In genomic region chr21:44322621-44323325, GRCh38 we compare ENCODE assay signal across 35 cellular contexts. TPM values are rescaled to one million over a fixed set of nuclear protein-coding genes. Genes with fewer than 3 reads are reported as not detected.
"Had no signal": no experiment of that assay in that cellular context is flagged by ENCODE, and none has a peak within 500 bp of the region (broad histone marks: within the 10 kb centered on the region; RNA-seq: fewer than 3 reads in every experiment).

No MANE protein-coding gene starts in this region.

- H3K9me3 Mint-ChIP-seq: activated CD4-positive, alpha-beta memory T cell treated with anti-CD3 and anti-CD28 coated beads, Interleukin-2, amount 10 ng/mL, durations not matched to agents 7 days and 5 days; activated naive CD8-positive, alpha-beta T cell treated with anti-CD3 and anti-CD28 coated beads, Interleukin-2, amount 50 U/mL, for 24 hours; activated T-helper 2 cell treated with anti-CD3 and anti-CD28 coated beads, Interferon-gamma antibody, Interleukin-2, Interleukin-4, amounts not matched to agents 10 μg/mL and 5 μg/mL and 100 μg/mL, durations not matched to agents 14 hours and 24 hours and 36 hours; brain; WTC11 had no signal

- H3K4me3 Mint-ChIP-seq: activated CD4-positive, alpha-beta memory T cell treated with anti-CD3 and anti-CD28 coated beads, Interleukin-2, amount 10 ng/mL, durations not matched to agents 7 days and 5 days; activated CD4-positive, alpha-beta T cell treated with anti-CD3 and anti-CD28 coated beads for 36 hours; activated CD8-positive, alpha-beta memory T cell treated with anti-CD3 and anti-CD28 coated beads, Interleukin-2, amount 10 ng/mL, durations not matched to agents 7 days and 5 days; activated naive CD8-positive, alpha-beta T cell; activated naive CD8-positive, alpha-beta T cell treated with anti-CD3 and anti-CD28 coated beads, Interleukin-2, amount 50 U/mL, for 24 hours; brain; WTC11 had no signal

- H3K27me3 Mint-ChIP-seq: activated CD4-positive, alpha-beta memory T cell treated with anti-CD3 and anti-CD28 coated beads, Interleukin-2, amount 10 ng/mL, durations not matched to agents 7 days and 5 days; activated CD4-positive, alpha-beta T cell treated with anti-CD3 and anti-CD28 coated beads for 36 hours; activated CD8-positive, alpha-beta memory T cell treated with anti-CD3 and anti-CD28 coated beads, Interleukin-2, amount 10 ng/mL, durations not matched to agents 7 days and 5 days; activated naive CD8-positive, alpha-beta T cell; activated naive CD8-positive, alpha-beta T cell treated with anti-CD3 and anti-CD28 coated beads, Interleukin-2, amount 50 U/mL, for 24 hours; brain had no signal

- H3K4me2 ChIP-seq: KMS-11, PC-9 had no signal

- H3K4me3 ChIP-seq: PC-9 had no signal

- DNase-seq: activated CD4-positive, alpha-beta memory T cell treated with anti-CD3 and anti-CD28 coated beads, Interleukin-2, amount 10 ng/mL, durations not matched to agents 7 days and 5 days; activated CD4-positive, alpha-beta T cell treated with anti-CD3 and anti-CD28 coated beads for 36 hours; activated CD4-positive, alpha-beta T cell treated with anti-CD3 and anti-CD28 coated beads, Interleukin-2, amount 50 U/mL, for 1 hour; activated CD8-positive, alpha-beta memory T cell treated with anti-CD3 and anti-CD28 coated beads for 24 hours; activated CD8-positive, alpha-beta memory T cell treated with anti-CD3 and anti-CD28 coated beads, Interleukin-2, amount 10 ng/mL, durations not matched to agents 7 days and 5 days; activated CD8-positive, alpha-beta memory T cell treated with anti-CD3 and anti-CD28 coated beads, Interleukin-2, amount 50 U/mL, for 48 hours; activated gamma-delta T cell; activated naive CD4-positive, alpha-beta T cell treated with Interleukin-2 at 50 U/mL for 16 hours; activated naive CD8-positive, alpha-beta T cell treated with anti-CD3 and anti-CD28 coated beads, Interleukin-2, amount 50 U/mL, for 24 hours; MM.1S; MV-4-11; NCI-H1092; NCI-H1436 treated with DMSO at 0.1 percent for 48 hours; NCI-H1694 treated with DMSO at 0.1 percent for 48 hours; NCI-H2029; NCI-H345; NCI-H524 treated with DMSO at 0.1 percent for 48 hours; NK-92 treated with Interleukin-12 subunit alpha and Interleukin-12 subunit beta, amount 100 ng/mL, for 24 hours; PC-9; Right ventricle myocardium superior; SW 1271; T-helper 1 cell had no signal

- H3K27ac ChIP-seq: KMS-11, PC-9, RWPE1 had no signal

- H3K27ac Mint-ChIP-seq: activated CD4-positive, alpha-beta memory T cell treated with anti-CD3 and anti-CD28 coated beads, Interleukin-2, amount 10 ng/mL, durations not matched to agents 7 days and 5 days; activated CD4-positive, alpha-beta T cell treated with anti-CD3 and anti-CD28 coated beads for 36 hours; activated CD8-positive, alpha-beta memory T cell treated with anti-CD3 and anti-CD28 coated beads, Interleukin-2, amount 10 ng/mL, durations not matched to agents 7 days and 5 days; activated naive CD8-positive, alpha-beta T cell; activated naive CD8-positive, alpha-beta T cell treated with anti-CD3 and anti-CD28 coated beads, Interleukin-2, amount 50 U/mL, for 24 hours; activated T-helper 2 cell treated with anti-CD3 and anti-CD28 coated beads, Interferon-gamma antibody, Interleukin-2, Interleukin-4, amounts not matched to agents 10 μg/mL and 5 μg/mL and 100 μg/mL, durations not matched to agents 14 hours and 24 hours and 36 hours; brain; WTC11 had no signal

- ATAC-seq: activated CD4-positive, alpha-beta T cell treated with anti-CD3 and anti-CD28 coated beads for 36 hours; activated CD4-positive, CD25-positive, alpha-beta regulatory T cell treated with anti-CD3 and anti-CD28 coated beads, Interleukin-2, amount 50 U/mL, for 24 hours; activated CD8-positive, alpha-beta memory T cell treated with anti-CD3 and anti-CD28 coated beads, Interleukin-2, amount 10 ng/mL, durations not matched to agents 7 days and 5 days; activated naive CD8-positive, alpha-beta T cell treated with anti-CD3 and anti-CD28 coated beads, Interleukin-2, amount 50 U/mL, for 24 hours had no signal

- H3K9ac ChIP-seq: KMS-11 had no signal

- H2AFZ ChIP-seq: PC-9 had no signal

- H3K4me1 Mint-ChIP-seq: activated CD4-positive, alpha-beta memory T cell treated with anti-CD3 and anti-CD28 coated beads, Interleukin-2, amount 10 ng/mL, durations not matched to agents 7 days and 5 days; activated CD4-positive, alpha-beta T cell treated with anti-CD3 and anti-CD28 coated beads for 36 hours; activated CD8-positive, alpha-beta memory T cell treated with anti-CD3 and anti-CD28 coated beads, Interleukin-2, amount 10 ng/mL, durations not matched to agents 7 days and 5 days; activated naive CD8-positive, alpha-beta T cell treated with anti-CD3 and anti-CD28 coated beads, Interleukin-2, amount 50 U/mL, for 24 hours; brain; WTC11 had no signal

- FAIRE-seq: bronchial epithelial cell, RCC 7860 had no signal

- H3K36me3 Mint-ChIP-seq: activated naive CD8-positive, alpha-beta T cell; WTC11 had no signal

RNA-seq across cellular contexts. Expression of gene TRPM2, which starts 30.6 kb away (rescaled TPM):
- total RNA-seq: LHCN-M2, PC-9 had no signal

RNA-seq across cellular contexts. Expression of gene AIRE, which starts 37.1 kb away (rescaled TPM):
- total RNA-seq: activated CD4-positive, alpha-beta T cell treated with anti-CD3 and anti-CD28 coated beads for 36 hours; activated T-helper 2 cell treated with anti-CD3 and anti-CD28 coated beads, Interferon-gamma antibody, Interleukin-2, Interleukin-4, amounts not matched to agents 10 μg/mL and 5 μg/mL and 100 μg/mL, durations not matched to agents 14 hours and 24 hours and 36 hours; bronchial epithelial cell; chondrocyte; LHCN-M2; NCI-H460; OCI-LY7; PC-9; Right ventricle myocardium superior had no signal
